ENCODE assay signal across 1 cellular context in the genomic region with DNA sequence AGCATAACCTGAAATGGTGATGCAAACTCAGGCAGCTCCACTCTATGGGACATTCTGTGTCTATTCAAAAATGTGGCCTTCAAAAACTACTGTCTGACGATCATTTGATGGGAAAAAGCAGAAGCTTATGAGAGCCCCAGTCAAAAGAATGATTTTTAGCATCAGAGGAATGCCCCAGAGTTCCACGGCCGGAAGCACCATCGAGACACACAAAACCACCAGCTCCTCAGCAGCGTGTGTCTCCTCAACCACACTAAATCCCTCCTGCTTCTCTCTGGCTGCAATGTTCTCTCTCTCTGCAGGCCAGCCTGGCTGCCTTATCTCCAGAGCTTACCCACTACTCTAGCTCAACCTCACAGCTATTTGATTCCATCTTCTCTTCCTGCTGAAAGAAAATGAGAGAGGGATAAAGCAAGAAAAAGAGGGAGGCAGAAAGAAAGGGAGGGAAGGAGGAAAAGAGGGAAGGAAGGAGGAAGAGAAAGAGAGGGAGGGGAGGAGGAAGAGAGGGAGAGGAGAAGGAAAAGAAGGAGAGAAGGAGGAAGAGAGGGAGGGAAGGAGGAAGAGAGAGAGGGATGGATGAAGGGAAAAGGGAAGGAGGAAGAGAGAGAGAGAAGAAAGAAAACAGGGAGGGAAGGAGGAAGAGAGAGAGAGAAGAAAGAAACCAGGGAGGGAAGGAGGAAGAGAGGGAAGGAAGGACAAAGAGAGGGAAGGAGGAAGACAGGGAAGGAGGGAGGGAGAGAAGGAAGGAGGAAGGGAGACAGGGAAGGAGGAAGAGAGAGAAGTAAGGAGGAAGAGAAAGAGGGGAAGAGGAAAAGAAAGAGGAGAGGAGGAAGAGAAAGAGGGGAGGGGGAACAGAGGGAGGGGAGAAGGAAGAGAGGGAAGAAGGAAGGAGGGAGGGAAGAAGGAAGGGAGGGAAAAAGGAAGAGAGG.
TF ChIP-seq lines count a peak whose summit lies in the region.

No MANE protein-coding gene starts in this region.

TF ChIP-seq in GM12878, 131 proteins besides CTCF, POLR2A, EP300 and RAD21:
- TF ChIP-seq EGR1 (IDR thresholded peaks at IDR 0.05; ENCODE audit: borderline replicate concordance in 1 of 2, low read depth in 2 of 2, low read length in 2 of 2): no peak
- TF ChIP-seq YBX1 (IDR thresholded peaks at IDR 0.05): 0 out of 2 replicates have a peak, but pooled peaks have one; percentile 33
- no peak for TF ChIP-seq FOXK2 (IDR thresholded peaks at IDR 0.05)
- TF ChIP-seq RB1 (IDR thresholded peaks at IDR 0.05; ENCODE audit: borderline replicate concordance): no peak
- TF ChIP-seq MEF2A (IDR thresholded peaks at IDR 0.05; ENCODE audit: insufficient read depth, low read depth, low read length): no peak
- peak in 1 of 2 experiments; percentile 55; a peak in 2 of 4 replicates for TF ChIP-seq IKZF2 (IDR thresholded peaks at IDR 0.05)
- no peak for TF ChIP-seq FOS (IDR thresholded peaks at IDR 0.05; ENCODE audit: borderline replicate concordance, extremely low read depth, insufficient read length)
- no peak for TF ChIP-seq LARP7 (IDR thresholded peaks at IDR 0.05)
- no peak for TF ChIP-seq SMC3 (IDR thresholded peaks at IDR 0.05; ENCODE audit: borderline replicate concordance, low read length)
- TF ChIP-seq SP1 (IDR thresholded peaks at IDR 0.05; ENCODE audit: low read depth, low read length): no peak
- TF ChIP-seq HCFC1 (IDR thresholded peaks at IDR 0.05; ENCODE audit: low read length): no peak
- TF ChIP-seq, protein P1, sequence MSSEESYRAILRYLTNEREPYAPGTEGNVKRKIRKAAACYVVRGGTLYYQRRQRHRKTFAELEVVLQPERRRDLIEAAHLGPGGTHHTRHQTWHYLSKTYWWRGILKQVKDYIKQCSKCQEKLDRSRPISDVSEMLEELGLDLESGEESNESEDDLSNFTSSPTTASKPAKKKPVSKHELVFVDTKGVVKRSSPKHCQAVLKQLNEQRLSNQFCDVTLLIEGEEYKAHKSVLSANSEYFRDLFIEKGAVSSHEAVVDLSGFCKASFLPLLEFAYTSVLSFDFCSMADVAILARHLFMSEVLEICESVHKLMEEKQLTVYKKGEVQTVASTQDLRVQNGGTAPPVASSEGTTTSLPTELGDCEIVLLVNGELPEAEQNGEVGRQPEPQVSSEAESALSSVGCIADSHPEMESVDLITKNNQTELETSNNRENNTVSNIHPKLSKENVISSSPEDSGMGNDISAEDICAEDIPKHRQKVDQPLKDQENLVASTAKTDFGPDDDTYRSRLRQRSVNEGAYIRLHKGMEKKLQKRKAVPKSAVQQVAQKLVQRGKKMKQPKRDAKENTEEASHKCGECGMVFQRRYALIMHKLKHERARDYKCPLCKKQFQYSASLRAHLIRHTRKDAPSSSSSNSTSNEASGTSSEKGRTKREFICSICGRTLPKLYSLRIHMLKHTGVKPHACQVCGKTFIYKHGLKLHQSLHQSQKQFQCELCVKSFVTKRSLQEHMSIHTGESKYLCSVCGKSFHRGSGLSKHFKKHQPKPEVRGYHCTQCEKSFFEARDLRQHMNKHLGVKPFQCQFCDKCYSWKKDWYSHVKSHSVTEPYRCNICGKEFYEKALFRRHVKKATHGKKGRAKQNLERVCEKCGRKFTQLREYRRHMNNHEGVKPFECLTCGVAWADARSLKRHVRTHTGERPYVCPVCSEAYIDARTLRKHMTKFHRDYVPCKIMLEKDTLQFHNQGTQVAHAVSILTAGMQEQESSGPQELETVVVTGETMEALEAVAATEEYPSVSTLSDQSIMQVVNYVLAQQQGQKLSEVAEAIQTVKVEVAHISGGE (CRISPR knock-in tag; IDR thresholded peaks at IDR 0.05): no peak
- TF ChIP-seq PAX5 (IDR thresholded peaks at IDR 0.05; ENCODE audit: borderline replicate concordance, low read depth, low read length): 0 out of 2 replicates have a peak, but pooled peaks have one; percentile 30
- TF ChIP-seq CHD1 (IDR thresholded peaks at IDR 0.05; ENCODE audit: low read depth, low read length): no peak
- no peak for TF ChIP-seq MEF2B (IDR thresholded peaks at IDR 0.05; ENCODE audit: partially characterized antibody, poor library complexity, severe bottlenecking)
- TF ChIP-seq, protein P2, sequence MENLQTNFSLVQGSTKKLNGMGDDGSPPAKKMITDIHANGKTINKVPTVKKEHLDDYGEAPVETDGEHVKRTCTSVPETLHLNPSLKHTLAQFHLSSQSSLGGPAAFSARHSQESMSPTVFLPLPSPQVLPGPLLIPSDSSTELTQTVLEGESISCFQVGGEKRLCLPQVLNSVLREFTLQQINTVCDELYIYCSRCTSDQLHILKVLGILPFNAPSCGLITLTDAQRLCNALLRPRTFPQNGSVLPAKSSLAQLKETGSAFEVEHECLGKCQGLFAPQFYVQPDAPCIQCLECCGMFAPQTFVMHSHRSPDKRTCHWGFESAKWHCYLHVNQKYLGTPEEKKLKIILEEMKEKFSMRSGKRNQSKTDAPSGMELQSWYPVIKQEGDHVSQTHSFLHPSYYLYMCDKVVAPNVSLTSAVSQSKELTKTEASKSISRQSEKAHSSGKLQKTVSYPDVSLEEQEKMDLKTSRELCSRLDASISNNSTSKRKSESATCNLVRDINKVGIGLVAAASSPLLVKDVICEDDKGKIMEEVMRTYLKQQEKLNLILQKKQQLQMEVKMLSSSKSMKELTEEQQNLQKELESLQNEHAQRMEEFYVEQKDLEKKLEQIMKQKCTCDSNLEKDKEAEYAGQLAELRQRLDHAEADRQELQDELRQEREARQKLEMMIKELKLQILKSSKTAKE (IDR thresholded peaks at IDR 0.05; ENCODE audit: low read depth, poor library complexity, severe bottlenecking): no peak
- TF ChIP-seq IKZF1 (conservative IDR thresholded peaks at IDR 0.05): 0 out of 2 replicates have a peak, but pooled peaks have one; percentile 21
- no peak for TF ChIP-seq SREBF2 (IDR thresholded peaks at IDR 0.05; ENCODE audit: low read length)
- peak; percentile 73 for TF ChIP-seq RUNX3 (IDR thresholded peaks at IDR 0.05; ENCODE audit: low read length)
- TF ChIP-seq WRNIP1 (IDR thresholded peaks at IDR 0.05; ENCODE audit: borderline replicate concordance, low read depth, low read length): no peak
- no peak for TF ChIP-seq NR2C1 (IDR thresholded peaks at IDR 0.05)
- TF ChIP-seq, protein P3, sequence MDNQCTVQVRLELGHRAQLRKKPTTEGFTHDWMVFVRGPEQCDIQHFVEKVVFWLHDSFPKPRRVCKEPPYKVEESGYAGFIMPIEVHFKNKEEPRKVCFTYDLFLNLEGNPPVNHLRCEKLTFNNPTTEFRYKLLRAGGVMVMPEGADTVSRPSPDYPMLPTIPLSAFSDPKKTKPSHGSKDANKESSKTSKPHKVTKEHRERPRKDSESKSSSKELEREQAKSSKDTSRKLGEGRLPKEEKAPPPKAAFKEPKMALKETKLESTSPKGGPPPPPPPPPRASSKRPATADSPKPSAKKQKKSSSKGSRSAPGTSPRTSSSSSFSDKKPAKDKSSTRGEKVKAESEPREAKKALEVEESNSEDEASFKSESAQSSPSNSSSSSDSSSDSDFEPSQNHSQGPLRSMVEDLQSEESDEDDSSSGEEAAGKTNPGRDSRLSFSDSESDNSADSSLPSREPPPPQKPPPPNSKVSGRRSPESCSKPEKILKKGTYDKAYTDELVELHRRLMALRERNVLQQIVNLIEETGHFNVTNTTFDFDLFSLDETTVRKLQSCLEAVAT (IDR thresholded peaks at IDR 0.05): no peak
- TF ChIP-seq ESRRA (IDR thresholded peaks at IDR 0.05; ENCODE audit: low read length): no peak
- no peak for TF ChIP-seq ZBED1 (IDR thresholded peaks at IDR 0.05; ENCODE audit: borderline replicate concordance)
- TF ChIP-seq BMI1 (IDR thresholded peaks at IDR 0.05; ENCODE audit: borderline replicate concordance): no peak
- TF ChIP-seq, protein P4, sequence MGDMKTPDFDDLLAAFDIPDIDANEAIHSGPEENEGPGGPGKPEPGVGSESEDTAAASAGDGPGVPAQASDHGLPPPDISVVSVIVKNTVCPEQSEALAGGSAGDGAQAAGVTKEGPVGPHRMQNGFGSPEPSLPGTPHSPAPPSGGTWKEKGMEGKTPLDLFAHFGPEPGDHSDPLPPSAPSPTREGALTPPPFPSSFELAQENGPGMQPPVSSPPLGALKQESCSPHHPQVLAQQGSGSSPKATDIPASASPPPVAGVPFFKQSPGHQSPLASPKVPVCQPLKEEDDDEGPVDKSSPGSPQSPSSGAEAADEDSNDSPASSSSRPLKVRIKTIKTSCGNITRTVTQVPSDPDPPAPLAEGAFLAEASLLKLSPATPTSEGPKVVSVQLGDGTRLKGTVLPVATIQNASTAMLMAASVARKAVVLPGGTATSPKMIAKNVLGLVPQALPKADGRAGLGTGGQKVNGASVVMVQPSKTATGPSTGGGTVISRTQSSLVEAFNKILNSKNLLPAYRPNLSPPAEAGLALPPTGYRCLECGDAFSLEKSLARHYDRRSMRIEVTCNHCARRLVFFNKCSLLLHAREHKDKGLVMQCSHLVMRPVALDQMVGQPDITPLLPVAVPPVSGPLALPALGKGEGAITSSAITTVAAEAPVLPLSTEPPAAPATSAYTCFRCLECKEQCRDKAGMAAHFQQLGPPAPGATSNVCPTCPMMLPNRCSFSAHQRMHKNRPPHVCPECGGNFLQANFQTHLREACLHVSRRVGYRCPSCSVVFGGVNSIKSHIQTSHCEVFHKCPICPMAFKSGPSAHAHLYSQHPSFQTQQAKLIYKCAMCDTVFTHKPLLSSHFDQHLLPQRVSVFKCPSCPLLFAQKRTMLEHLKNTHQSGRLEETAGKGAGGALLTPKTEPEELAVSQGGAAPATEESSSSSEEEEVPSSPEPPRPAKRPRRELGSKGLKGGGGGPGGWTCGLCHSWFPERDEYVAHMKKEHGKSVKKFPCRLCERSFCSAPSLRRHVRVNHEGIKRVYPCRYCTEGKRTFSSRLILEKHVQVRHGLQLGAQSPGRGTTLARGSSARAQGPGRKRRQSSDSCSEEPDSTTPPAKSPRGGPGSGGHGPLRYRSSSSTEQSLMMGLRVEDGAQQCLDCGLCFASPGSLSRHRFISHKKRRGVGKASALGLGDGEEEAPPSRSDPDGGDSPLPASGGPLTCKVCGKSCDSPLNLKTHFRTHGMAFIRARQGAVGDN (IDR thresholded peaks at IDR 0.05): no peak
- TF ChIP-seq, protein P5, sequence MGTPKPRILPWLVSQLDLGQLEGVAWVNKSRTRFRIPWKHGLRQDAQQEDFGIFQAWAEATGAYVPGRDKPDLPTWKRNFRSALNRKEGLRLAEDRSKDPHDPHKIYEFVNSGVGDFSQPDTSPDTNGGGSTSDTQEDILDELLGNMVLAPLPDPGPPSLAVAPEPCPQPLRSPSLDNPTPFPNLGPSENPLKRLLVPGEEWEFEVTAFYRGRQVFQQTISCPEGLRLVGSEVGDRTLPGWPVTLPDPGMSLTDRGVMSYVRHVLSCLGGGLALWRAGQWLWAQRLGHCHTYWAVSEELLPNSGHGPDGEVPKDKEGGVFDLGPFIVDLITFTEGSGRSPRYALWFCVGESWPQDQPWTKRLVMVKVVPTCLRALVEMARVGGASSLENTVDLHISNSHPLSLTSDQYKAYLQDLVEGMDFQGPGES (IDR thresholded peaks at IDR 0.05): no peak
